24 cellular contexts compared by ENCODE assay signal in the genomic region with DNA sequence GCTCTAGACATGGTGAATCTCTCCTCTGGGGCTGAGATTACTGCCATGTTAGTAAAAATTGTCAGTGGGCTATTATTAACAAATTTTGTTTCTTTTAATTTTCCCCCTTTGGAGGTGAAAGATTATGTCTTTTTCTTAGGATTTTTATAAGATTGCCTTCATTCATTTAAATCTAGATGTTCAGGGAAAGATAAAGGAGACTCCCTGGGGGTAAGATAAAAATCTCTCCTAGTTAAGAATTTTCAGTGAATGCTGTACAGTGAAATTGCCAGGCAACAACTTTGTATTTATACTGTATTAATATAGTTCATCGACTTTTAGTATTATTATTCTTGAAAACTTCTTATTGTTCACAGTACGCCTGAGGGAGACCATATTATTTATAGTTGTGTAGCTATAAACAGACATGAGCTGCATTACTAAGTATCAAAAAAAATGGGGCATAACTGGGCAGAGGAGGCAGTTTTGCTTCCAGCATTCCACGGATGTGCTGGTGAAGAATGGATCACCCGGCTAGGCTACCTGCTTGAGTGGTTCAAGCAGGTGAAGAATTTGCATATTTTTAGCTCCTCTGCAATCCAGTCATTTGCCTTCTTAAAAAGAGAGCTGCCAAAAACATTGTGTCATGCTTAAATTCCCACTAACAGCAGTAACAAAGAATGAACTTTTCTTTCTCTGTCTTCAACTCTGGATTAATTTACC.
"Had no signal": no experiment of that assay in that cellular context is flagged by ENCODE, and none has a peak within 500 bp of the region (broad histone marks: within the 10 kb centered on the region; RNA-seq: fewer than 3 reads in every experiment).

No MANE protein-coding gene starts in this region.

- H3K27me3 ChIP-seq: colonic mucosa, esophagus squamous epithelium, gastrocnemius medialis, heart right ventricle, left lung had no signal

- H3K4me3 ChIP-seq: colonic mucosa, esophagus squamous epithelium, gastrocnemius medialis, heart right ventricle, left lung, lower lobe of right lung had no signal

- H3K4me1 ChIP-seq: colonic mucosa, esophagus squamous epithelium, gastrocnemius medialis, heart right ventricle, left lung, lower lobe of right lung had no signal

- H3K4me3 Mint-ChIP-seq: dendritic cell treated with granulocyte-macrophage colony-stimulating factor and Interleukin-4, amounts not matched to agents 40 ng/mL and 50 ng/mL, for 4 days; effector memory CD8-positive, alpha-beta T cell; endodermal cell; naive thymus-derived CD4-positive, alpha-beta T cell had no signal

- ATAC-seq: effector memory CD8-positive, alpha-beta T cell; esophagus mucosa; gastrocnemius medialis; heart right ventricle; left cardiac atrium; left lung; left ventricle myocardium superior; lower lobe of right lung; naive thymus-derived CD4-positive, alpha-beta T cell had no signal

- H3K27ac ChIP-seq: colonic mucosa, epithelial cell of prostate, esophagus squamous epithelium, gastrocnemius medialis, heart right ventricle, left lung, lower lobe of right lung had no signal

- H3K36me3 ChIP-seq: colonic mucosa, esophagus squamous epithelium, gastrocnemius medialis, heart right ventricle, left lung, lower lobe of right lung had no signal

- H3K27me3 Mint-ChIP-seq: dendritic cell treated with granulocyte-macrophage colony-stimulating factor and Interleukin-4, amounts not matched to agents 40 ng/mL and 50 ng/mL, for 4 days; effector memory CD8-positive, alpha-beta T cell; naive thymus-derived CD4-positive, alpha-beta T cell had no signal

- H3K9me3 Mint-ChIP-seq: endodermal cell had no signal

- H3K9me3 ChIP-seq: colonic mucosa, esophagus squamous epithelium, gastrocnemius medialis, heart right ventricle, left lung, lower lobe of right lung had no signal

- H3K36me3 Mint-ChIP-seq: naive thymus-derived CD4-positive, alpha-beta T cell had no signal

- H3K27ac Mint-ChIP-seq: dendritic cell treated with granulocyte-macrophage colony-stimulating factor and Interleukin-4, amounts not matched to agents 40 ng/mL and 50 ng/mL, for 4 days; effector memory CD8-positive, alpha-beta T cell; endodermal cell; naive thymus-derived CD4-positive, alpha-beta T cell had no signal

- H3K4me1 Mint-ChIP-seq: endodermal cell; naive thymus-derived CD4-positive, alpha-beta T cell had no signal

- DNase-seq: colonic mucosa; cortex of kidney; effector CD8-positive, alpha-beta T cell; effector memory CD8-positive, alpha-beta T cell; endodermal cell; erythroblast; esophagus squamous epithelium; foreskin fibroblast; foreskin melanocyte; gastrocnemius medialis; glutamatergic neuron; head of caudate nucleus; heart right ventricle; hippocampal formation; left cardiac atrium; left lung; left ventricle myocardium superior; lower lobe of right lung; mesenchymal stem cell; midbrain; naive thymus-derived CD4-positive, alpha-beta T cell had no signal
